In the genomic region with DNA sequence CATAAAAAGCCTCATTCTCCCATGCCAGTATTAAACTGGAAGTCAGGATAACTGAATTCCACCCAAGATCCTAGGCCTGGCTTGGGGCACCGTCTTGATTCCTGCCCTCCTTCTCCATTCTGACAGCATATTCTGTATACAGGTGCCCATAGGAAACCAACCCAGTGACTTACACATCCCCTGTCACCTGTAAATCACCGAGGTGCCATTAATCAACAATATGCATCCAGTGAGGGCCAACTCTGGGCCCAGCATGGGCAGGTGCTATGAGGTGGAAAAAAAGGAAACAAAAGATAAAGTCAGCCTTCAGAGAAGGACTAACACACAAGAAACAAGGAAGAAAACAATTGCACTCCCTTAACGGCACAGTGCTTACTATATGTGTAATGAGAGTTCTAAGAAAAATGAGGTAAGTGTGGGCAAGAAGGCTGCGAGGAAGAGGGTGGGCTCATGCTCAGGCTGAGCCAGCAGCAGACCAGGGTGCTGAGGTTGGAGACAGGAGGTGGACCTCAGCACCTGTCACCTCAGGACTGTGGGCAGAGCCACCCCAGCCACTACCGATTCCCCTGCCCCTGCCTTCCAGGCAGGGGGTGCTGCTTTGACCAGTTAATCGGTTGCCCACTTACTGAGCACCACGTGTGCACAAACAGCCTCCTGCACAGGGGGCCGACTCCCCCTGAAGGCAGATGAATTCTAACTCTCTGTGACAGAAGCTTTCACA, we compare ENCODE assay signal across 19 cellular contexts.
DNase-seq lines count a peak whose midpoint lies in the region; ATAC-seq, FAIRE-seq and TF ChIP-seq lines count a peak whose summit lies in the region.
"Had no signal": no experiment of that assay in that cellular context is flagged by ENCODE, and none has a peak within 500 bp of the region (broad histone marks: within the 10 kb centered on the region; RNA-seq: fewer than 3 reads in every experiment).

No MANE protein-coding gene starts in this region.

- peaks cover 93% of the 10 kb centered on the region for H3K4me1 Mint-ChIP-seq in activated CD8-positive, alpha-beta memory T cell treated with anti-CD3 and anti-CD28 coated beads, Interleukin-2, amount 10 ng/mL, durations not matched to agents 7 days and 5 days
- peaks cover 23 to 72% (median 59%) of the 10 kb centered on the region in 4 donors for H3K4me1 Mint-ChIP-seq in naive thymus-derived CD8-positive, alpha-beta T cell
- peaks cover 6% of the 10 kb centered on the region for H3K4me1 Mint-ChIP-seq in stimulated activated memory B cell treated with anti-CD40 and anti-IgM and Interleukin-4, amounts not matched to agents 10 μg/mL and 1 μg/mL and 100 μg/mL, for 72 hours

- H3K9me3 ChIP-seq in pancreas: no peaks in the 10 kb centered on the region
- H3K9me3 ChIP-seq: A549; adrenal gland; BLaER1 treated with 17β-estradiol and CSF1 and Interleukin-3, amounts not matched to agents 10 nM and 100 nM; left lung; transverse colon had no signal

- no peaks in the 10 kb centered on the region for H3K36me3 ChIP-seq in pancreas
- H3K36me3 ChIP-seq: adrenal gland, cardiac muscle cell, left lung, transverse colon had no signal

- no peak for DNase-seq in activated CD4-positive, CD25-positive, alpha-beta regulatory T cell treated with anti-CD3 and anti-CD28 coated beads, Interleukin-2, amount 50 U/mL, for 72 hours
- DNase-seq in HL-60 (ENCODE audit: low read depth in 1 of 2, low spot score in 1 of 2): no peak
- DNase-seq in activated CD8-positive, alpha-beta memory T cell treated with anti-CD3 and anti-CD28 coated beads, Interleukin-2, amount 10 ng/mL, durations not matched to agents 7 days and 5 days: peak; percentile 83
- peak in 1 of 10 donors; percentile 9 for DNase-seq in naive thymus-derived CD8-positive, alpha-beta T cell
- DNase-seq in pancreas: no peak
- DNase-seq: adrenal gland, DMS 273 treated with DMSO at 0.1 percent for 48 hours, left lung, NCI-H1694 treated with DMSO at 0.1 percent for 48 hours, NCI-H345, transverse colon had no signal

- no peaks in the 10 kb centered on the region for H3K4me1 ChIP-seq in pancreas
- H3K4me1 ChIP-seq: A549; adrenal gland; BLaER1 treated with 17β-estradiol and CSF1 and Interleukin-3, amounts not matched to agents 10 nM and 100 nM; left lung; transverse colon had no signal

- peak overlapping the region; percentile 69 for H3K4me3 Mint-ChIP-seq in activated CD8-positive, alpha-beta memory T cell treated with anti-CD3 and anti-CD28 coated beads, Interleukin-2, amount 10 ng/mL, durations not matched to agents 7 days and 5 days
- H3K4me3 Mint-ChIP-seq in naive thymus-derived CD8-positive, alpha-beta T cell: peak overlapping the region in 8 of 10 donors; percentile 3 to 43 (median 20)
- H3K4me3 Mint-ChIP-seq in stimulated activated memory B cell treated with anti-CD40 and anti-IgM and Interleukin-4, amounts not matched to agents 10 μg/mL and 1 μg/mL and 100 μg/mL, for 72 hours: no peak overlapping the region

- peak overlapping the region; percentile 93 for H3K27ac Mint-ChIP-seq in activated CD8-positive, alpha-beta memory T cell treated with anti-CD3 and anti-CD28 coated beads, Interleukin-2, amount 10 ng/mL, durations not matched to agents 7 days and 5 days
- peak overlapping the region in 9 of 10 donors; percentile 13 to 83 (median 56) for H3K27ac Mint-ChIP-seq in naive thymus-derived CD8-positive, alpha-beta T cell
- H3K27ac Mint-ChIP-seq in stimulated activated memory B cell treated with anti-CD40 and anti-IgM and Interleukin-4, amounts not matched to agents 10 μg/mL and 1 μg/mL and 100 μg/mL, for 72 hours: no peak overlapping the region

- intact Hi-C loops in pancreas (cut with DNase I): no loop called here

- no peaks in the 10 kb centered on the region for H3K9me3 Mint-ChIP-seq in activated CD8-positive, alpha-beta memory T cell treated with anti-CD3 and anti-CD28 coated beads, Interleukin-2, amount 10 ng/mL, durations not matched to agents 7 days and 5 days (ENCODE audit: low read depth)
- H3K9me3 Mint-ChIP-seq in naive thymus-derived CD8-positive, alpha-beta T cell: no peaks in the 10 kb centered on the region
- H3K9me3 Mint-ChIP-seq in stimulated activated memory B cell treated with anti-CD40 and anti-IgM and Interleukin-4, amounts not matched to agents 10 μg/mL and 1 μg/mL and 100 μg/mL, for 72 hours: no peaks in the 10 kb centered on the region

- CTCF ChIA-PET in activated CD8-positive, alpha-beta memory T cell treated with anti-CD3 and anti-CD28 coated beads, Interleukin-2, amount 10 ng/mL, durations not matched to agents 7 days and 5 days (lab: Charles Lee): interaction anchor here (0.8 to 2.0 kb wide), 9 partner anchors 11 to 202 kb away, joined by 3 to 8 read pairs (median 4); no protein-coding TSS in a partner anchor

- ATAC-seq in activated CD4-positive, CD25-positive, alpha-beta regulatory T cell treated with anti-CD3 and anti-CD28 coated beads, Interleukin-2, amount 50 U/mL, for 24 hours: peak; percentile 61 to 82
- ATAC-seq in activated CD8-positive, alpha-beta memory T cell treated with anti-CD3 and anti-CD28 coated beads, Interleukin-2, amount 10 ng/mL, durations not matched to agents 7 days and 5 days: peak; percentile 91
- ATAC-seq in naive thymus-derived CD8-positive, alpha-beta T cell: peak; percentile 30 to 57
- no peak for ATAC-seq in GM21528 (IDR thresholded peaks at IDR 0.05; ENCODE audit: low FRiP score, unreplicated experiment)
- ATAC-seq in pancreas: no peak
- no peak for ATAC-seq in stimulated activated memory B cell treated with anti-CD40 and anti-IgM and Interleukin-4, amounts not matched to agents 10 μg/mL and 1 μg/mL and 100 μg/mL, for 72 hours
- ATAC-seq: A549, esophagus mucosa, left lung had no signal

- peak overlapping the region; percentile 71 for H3K27ac ChIP-seq in HL-60 (replicated peaks)
- no peak overlapping the region for H3K27ac ChIP-seq in pancreas
- H3K27ac ChIP-seq: A549; adrenal gland; BLaER1 treated with 17β-estradiol and CSF1 and Interleukin-3, amounts not matched to agents 10 nM and 100 nM; cardiac muscle cell; left lung; transverse colon had no signal

- H3K27me3 Mint-ChIP-seq in activated CD8-positive, alpha-beta memory T cell treated with anti-CD3 and anti-CD28 coated beads, Interleukin-2, amount 10 ng/mL, durations not matched to agents 7 days and 5 days: no peaks in the 10 kb centered on the region
- no peaks in the 10 kb centered on the region for H3K27me3 Mint-ChIP-seq in naive thymus-derived CD8-positive, alpha-beta T cell
- no peaks in the 10 kb centered on the region for H3K27me3 Mint-ChIP-seq in stimulated activated memory B cell treated with anti-CD40 and anti-IgM and Interleukin-4, amounts not matched to agents 10 μg/mL and 1 μg/mL and 100 μg/mL, for 72 hours

- 74 to 77% methylated on average over 8 of the region's 8 CpGs for WGBS in pancreas, 2 donors

- H3K4me3 ChIP-seq in HL-60 (replicated peaks; ENCODE audit: insufficient read depth, low read length) (no peak overlapping the region), pancreas (no peak overlapping the region)
- H3K4me3 ChIP-seq: A549; adrenal gland; BLaER1 treated with 17β-estradiol and CSF1 and Interleukin-3, amounts not matched to agents 10 nM and 100 nM; cardiac muscle cell; left lung; transverse colon had no signal

- H3K36me3 Mint-ChIP-seq in activated CD8-positive, alpha-beta memory T cell treated with anti-CD3 and anti-CD28 coated beads, Interleukin-2, amount 10 ng/mL, durations not matched to agents 7 days and 5 days: peaks cover 66% of the 10 kb centered on the region
- peaks cover 0 to 20% (median 14%) of the 10 kb centered on the region in 3 donors for H3K36me3 Mint-ChIP-seq in naive thymus-derived CD8-positive, alpha-beta T cell
- H3K36me3 Mint-ChIP-seq in stimulated activated memory B cell treated with anti-CD40 and anti-IgM and Interleukin-4, amounts not matched to agents 10 μg/mL and 1 μg/mL and 100 μg/mL, for 72 hours: no peaks in the 10 kb centered on the region

- POLR2A ChIA-PET in naive thymus-derived CD8-positive, alpha-beta T cell (lab: Charles Lee): no interaction called here

- no peaks in the 10 kb centered on the region for H3K27me3 ChIP-seq in HL-60 (ENCODE audit: insufficient read depth, poor library complexity, severe bottlenecking)
- no peaks in the 10 kb centered on the region for H3K27me3 ChIP-seq in pancreas
- H3K27me3 ChIP-seq: adrenal gland; BLaER1 treated with 17β-estradiol and CSF1 and Interleukin-3, amounts not matched to agents 10 nM and 100 nM; cardiac muscle cell; left lung; transverse colon had no signal

- TF ChIP-seq CTCF in HL-60 (IDR thresholded peaks at IDR 0.05; ENCODE audit: insufficient read depth, low read length) (no peak), pancreas (IDR thresholded peaks at IDR 0.05) (no peak)

- no peak for FAIRE-seq in pancreas (lab: Jason Lieb, UNC)
- FAIRE-seq: A549, TTC549 had no signal

Comparison
In these comparisons a context has a peak if more than half of its experiments do, and no peak if none do; other contexts are left out.
1. ATAC-seq: peak in activated CD4-positive, CD25-positive, alpha-beta regulatory T cell treated with anti-CD3 and anti-CD28 coated beads, Interleukin-2, amount 50 U/mL, for 24 hours (2 of 2), activated CD8-positive, alpha-beta memory T cell treated with anti-CD3 and anti-CD28 coated beads, Interleukin-2, amount 10 ng/mL, durations not matched to agents 7 days and 5 days (single experiment) and naive thymus-derived CD8-positive, alpha-beta T cell (2 of 2); none in GM21528 (single experiment), pancreas (0 of 4) and stimulated activated memory B cell treated with anti-CD40 and anti-IgM and Interleukin-4, amounts not matched to agents 10 μg/mL and 1 μg/mL and 100 μg/mL, for 72 hours (single experiment).